ENCODE assay signal across 1 cellular context in genomic region chr6:68676094-68676493, GRCh38. TPM values are rescaled to one million over a fixed set of nuclear protein-coding genes. Genes with fewer than 3 reads are reported as not detected.
"Had no signal": no experiment of that assay in that cellular context is flagged by ENCODE, and none has a peak within 500 bp of the region (broad histone marks: within the 10 kb centered on the region; RNA-seq: fewer than 3 reads in every experiment).

No MANE protein-coding gene starts in this region.

RNA-seq across cellular contexts. Expression of gene ADGRB3, which starts 41.0 kb away (rescaled TPM):
- total RNA-seq: G401 had no signal
